Comparison of ENCODE assay signal across 18 cellular contexts in the genomic region with DNA sequence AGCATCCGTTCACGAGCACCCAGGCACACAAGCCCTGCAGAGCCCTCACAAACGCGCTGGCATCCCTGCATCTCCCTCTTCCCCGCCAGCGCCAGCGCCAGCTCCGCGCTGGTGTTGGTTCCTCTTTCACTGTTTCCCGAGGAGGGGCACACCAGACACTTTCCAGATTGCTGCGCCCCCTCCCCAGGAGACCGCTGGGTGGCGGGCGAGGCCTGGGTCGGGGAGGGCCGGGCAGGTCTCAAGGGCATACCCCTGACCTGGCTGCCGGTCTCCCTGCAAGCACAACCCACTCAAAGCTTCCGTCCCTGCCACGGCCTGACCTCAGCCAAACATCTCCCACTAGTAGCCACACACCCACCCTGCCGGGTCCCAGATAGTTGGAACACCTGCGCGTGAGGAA. TPM values are rescaled to one million over a fixed set of nuclear protein-coding genes. Genes with fewer than 3 reads are reported as not detected.
DNase-seq lines count a peak whose midpoint lies in the region; ATAC-seq and TF ChIP-seq lines count a peak whose summit lies in the region.
"Had no signal": no experiment of that assay in that cellular context is flagged by ENCODE, and none has a peak within 500 bp of the region (broad histone marks: within the 10 kb centered on the region; RNA-seq: fewer than 3 reads in every experiment).

No MANE protein-coding gene starts in this region.

- no peak for TF ChIP-seq CTCF in activated CD8-positive, alpha-beta T cell treated with anti-CD3 and anti-CD28 coated beads for 36 hours (IDR thresholded peaks at IDR 0.05)
- TF ChIP-seq CTCF in GM13977 (IDR thresholded peaks at IDR 0.05; ENCODE audit: extremely low read depth, insufficient read depth, missing control alignments): no peak

- peaks cover 6% of the 10 kb centered on the region for H3K36me3 Mint-ChIP-seq in activated CD8-positive, alpha-beta T cell treated with anti-CD3 and anti-CD28 coated beads, Interleukin-2, amount 10 ng/mL, durations not matched to agents 7 days and 5 days (ENCODE audit: low read depth)
- no peaks in the 10 kb centered on the region for H3K36me3 Mint-ChIP-seq in activated CD8-positive, alpha-beta T cell treated with anti-CD3 and anti-CD28 coated beads for 36 hours (ENCODE audit: low read depth)
- H3K36me3 Mint-ChIP-seq in activated naive CD8-positive, alpha-beta T cell treated with anti-CD3 and anti-CD28 coated beads, Interleukin-2, amount 50 U/mL, for 24 hours (ENCODE audit: low read depth): peaks cover 3% of the 10 kb centered on the region

- H3K4me1 Mint-ChIP-seq in activated CD8-positive, alpha-beta T cell treated with anti-CD3 and anti-CD28 coated beads, Interleukin-2, amount 10 ng/mL, durations not matched to agents 7 days and 5 days (ENCODE audit: low read depth): peaks cover 3% of the 10 kb centered on the region
- H3K4me1 Mint-ChIP-seq in activated CD8-positive, alpha-beta T cell treated with anti-CD3 and anti-CD28 coated beads for 36 hours (ENCODE audit: low read depth): peaks cover 7% of the 10 kb centered on the region
- H3K4me1 Mint-ChIP-seq in activated naive CD8-positive, alpha-beta T cell treated with anti-CD3 and anti-CD28 coated beads, Interleukin-2, amount 50 U/mL, for 24 hours: peaks cover 4% of the 10 kb centered on the region

- DNase-seq in activated CD8-positive, alpha-beta T cell treated with anti-CD3 and anti-CD28 coated beads, Interleukin-2, amount 10 ng/mL, durations not matched to agents 7 days and 5 days: no peak
- no peak for DNase-seq in activated CD8-positive, alpha-beta T cell treated with anti-CD3 and anti-CD28 coated beads for 36 hours
- DNase-seq in GM13977 (ENCODE audit: low spot score): peak; percentile 35
- DNase-seq in activated naive CD8-positive, alpha-beta T cell treated with anti-CD3 and anti-CD28 coated beads, Interleukin-2, amount 50 U/mL, for 24 hours: peak; percentile 6
- no peak for DNase-seq in neuronal stem cell (ENCODE audit: low spot score)
- no peak for DNase-seq in NOMO-1 treated with dmso at 0.1 percent for 144 hours (lab: John Stamatoyannopoulos, UW; ENCODE audit: unreplicated experiment)
- no peak for DNase-seq in effector memory CD4-positive, alpha-beta T cell
- DNase-seq in stimulated activated CD8-positive, alpha-beta memory T cell treated with anti-CD3 and anti-CD28 coated beads, Interleukin-4, amount 100 ng/mL, for 48 hours: no peak
- DNase-seq: body of pancreas; hippocampal formation; mammary epithelial cell; NCI-H2107; PC-3; stimulated activated CD4-positive, alpha-beta T cell treated with anti-CD3 and anti-CD28 coated beads, Interleukin-1b, Interleukin-23, amount 100 ng/mL, for 48 hours; T-helper 9 cell had no signal

- peaks cover 66 to 97% (median 81%) of the 10 kb centered on the region in 3 experiments for H3K27me3 ChIP-seq in neuronal stem cell (ENCODE audit: control insufficient read depth in 3 of 3, insufficient read depth in 3 of 3, low read depth in 1 of 3, low read length in 3 of 3)
- peaks cover 59% of the 10 kb centered on the region for H3K27me3 ChIP-seq in effector memory CD4-positive, alpha-beta T cell (replicated peaks; ENCODE audit: control insufficient read depth, insufficient read depth, low read length, poor library complexity, severe bottlenecking)

- H3K79me1 ChIP-seq in neuronal stem cell (ENCODE audit: low read depth, low read length): no peaks in the 10 kb centered on the region

- H3K27me3 Mint-ChIP-seq in activated CD8-positive, alpha-beta T cell treated with anti-CD3 and anti-CD28 coated beads, Interleukin-2, amount 10 ng/mL, durations not matched to agents 7 days and 5 days (ENCODE audit: low read depth): peaks cover 41% of the 10 kb centered on the region
- peaks cover 65% of the 10 kb centered on the region for H3K27me3 Mint-ChIP-seq in activated CD8-positive, alpha-beta T cell treated with anti-CD3 and anti-CD28 coated beads for 36 hours
- peaks cover 62% of the 10 kb centered on the region for H3K27me3 Mint-ChIP-seq in activated naive CD8-positive, alpha-beta T cell treated with anti-CD3 and anti-CD28 coated beads, Interleukin-2, amount 50 U/mL, for 24 hours

- H3K4me2 ChIP-seq in neuronal stem cell (ENCODE audit: insufficient read depth, low read length, poor library complexity, severe bottlenecking): no peak overlapping the region
- H3K4me2 ChIP-seq: BLaER1 had no signal

- H3K9ac ChIP-seq in neuronal stem cell (ENCODE audit: low read depth, low read length, poor library complexity): no peak overlapping the region
- H3K9ac ChIP-seq: BLaER1, parathyroid adenoma had no signal

- no peak overlapping the region for H2AK5ac ChIP-seq in neuronal stem cell (ENCODE audit: low read depth, low read length)

- no peak overlapping the region for H3K18ac ChIP-seq in neuronal stem cell (ENCODE audit: low read length)

- no peaks in the 10 kb centered on the region for H3K9me3 Mint-ChIP-seq in activated CD8-positive, alpha-beta T cell treated with anti-CD3 and anti-CD28 coated beads, Interleukin-2, amount 10 ng/mL, durations not matched to agents 7 days and 5 days (ENCODE audit: insufficient read depth)
- H3K9me3 Mint-ChIP-seq in activated CD8-positive, alpha-beta T cell treated with anti-CD3 and anti-CD28 coated beads for 36 hours: no peaks in the 10 kb centered on the region
- no peaks in the 10 kb centered on the region for H3K9me3 Mint-ChIP-seq in activated naive CD8-positive, alpha-beta T cell treated with anti-CD3 and anti-CD28 coated beads, Interleukin-2, amount 50 U/mL, for 24 hours

- H2AFZ ChIP-seq in neuronal stem cell (ENCODE audit: low read length): no peak overlapping the region
- H2AFZ ChIP-seq: parathyroid adenoma had no signal

- H3K4me1 ChIP-seq in neuronal stem cell (ENCODE audit: control insufficient read depth in 2 of 2, insufficient read depth in 1 of 2, low read depth in 1 of 2, low read length in 2 of 2): no peaks in the 10 kb centered on the region
- peaks cover 13% of the 10 kb centered on the region for H3K4me1 ChIP-seq in effector memory CD4-positive, alpha-beta T cell (ENCODE audit: control insufficient read depth, insufficient read depth, low read length, poor library complexity, severe bottlenecking)
- H3K4me1 ChIP-seq: BLaER1, parathyroid adenoma had no signal

- no peak for ATAC-seq in activated CD8-positive, alpha-beta T cell treated with anti-CD3 and anti-CD28 coated beads, Interleukin-2, amount 10 ng/mL, durations not matched to agents 7 days and 5 days
- ATAC-seq in activated CD8-positive, alpha-beta T cell treated with anti-CD3 and anti-CD28 coated beads for 36 hours: no peak
- ATAC-seq in activated naive CD8-positive, alpha-beta T cell treated with anti-CD3 and anti-CD28 coated beads, Interleukin-2, amount 50 U/mL, for 24 hours: no peak
- ATAC-seq: body of pancreas, PC-3 had no signal

- H2BK5ac ChIP-seq in neuronal stem cell (ENCODE audit: low read length): no peak overlapping the region

- whole genome bisulfite sequencing in neuronal stem cell (ENCODE audit: extremely low coverage in 2 of 2, insufficient read length in 2 of 2, insufficient replicate concordance in 1 of 2), 2 donors: no CpG with 5 or more reads among the region's 22 CpGs

- POLR2A ChIA-PET in activated CD8-positive, alpha-beta T cell treated with anti-CD3 and anti-CD28 coated beads, Interleukin-2, amount 10 ng/mL, durations not matched to agents 7 days and 5 days (lab: Charles Lee): no interaction called here
- POLR2A ChIA-PET in activated CD8-positive, alpha-beta T cell treated with anti-CD3 and anti-CD28 coated beads for 36 hours (lab: Charles Lee): no interaction called here

- no peak overlapping the region for H4K8ac ChIP-seq in neuronal stem cell (ENCODE audit: low read depth, low read length)

- no peak overlapping the region for H3K4ac ChIP-seq in neuronal stem cell (ENCODE audit: low read length)

- H3K27ac ChIP-seq in neuronal stem cell (replicated peaks; ENCODE audit: low read length): no peak overlapping the region
- H3K27ac ChIP-seq in effector memory CD4-positive, alpha-beta T cell (ENCODE audit: insufficient read depth, low read length, poor library complexity, severe bottlenecking): no peak overlapping the region
- H3K27ac ChIP-seq: BLaER1, body of pancreas, parathyroid adenoma had no signal

- H3K4me3 Mint-ChIP-seq in activated CD8-positive, alpha-beta T cell treated with anti-CD3 and anti-CD28 coated beads, Interleukin-2, amount 10 ng/mL, durations not matched to agents 7 days and 5 days: no peak overlapping the region
- no peak overlapping the region for H3K4me3 Mint-ChIP-seq in activated CD8-positive, alpha-beta T cell treated with anti-CD3 and anti-CD28 coated beads for 36 hours
- no peak overlapping the region for H3K4me3 Mint-ChIP-seq in activated naive CD8-positive, alpha-beta T cell treated with anti-CD3 and anti-CD28 coated beads, Interleukin-2, amount 50 U/mL, for 24 hours

- H3K14ac ChIP-seq in neuronal stem cell (ENCODE audit: low read length): no peak overlapping the region

- no peak overlapping the region for H2BK120ac ChIP-seq in neuronal stem cell (ENCODE audit: low read depth, low read length)

- H2BK15ac ChIP-seq in neuronal stem cell (ENCODE audit: low read length): no peak overlapping the region

- intact Hi-C loops in activated CD8-positive, alpha-beta T cell treated with anti-CD3 and anti-CD28 coated beads for 36 hours (cut with micrococcal nuclease): no loop called here

- H3K23ac ChIP-seq in neuronal stem cell (ENCODE audit: low read depth, low read length, poor library complexity): peak overlapping the region; percentile 68

- H3K9me3 ChIP-seq in neuronal stem cell (replicated peaks in 1 of 2; ENCODE audit: control insufficient read depth in 2 of 2, insufficient read depth in 1 of 2, low read depth in 1 of 2, low read length in 2 of 2): peaks cover 0 to 6% of the 10 kb centered on the region in 2 donors
- H3K9me3 ChIP-seq in effector memory CD4-positive, alpha-beta T cell (ENCODE audit: control insufficient read depth, low read length): no peaks in the 10 kb centered on the region
- H3K9me3 ChIP-seq: body of pancreas had no signal

- H3K27ac Mint-ChIP-seq in activated CD8-positive, alpha-beta T cell treated with anti-CD3 and anti-CD28 coated beads, Interleukin-2, amount 10 ng/mL, durations not matched to agents 7 days and 5 days: peak overlapping the region; percentile 54
- no peak overlapping the region for H3K27ac Mint-ChIP-seq in activated CD8-positive, alpha-beta T cell treated with anti-CD3 and anti-CD28 coated beads for 36 hours
- peak overlapping the region; percentile 47 for H3K27ac Mint-ChIP-seq in activated naive CD8-positive, alpha-beta T cell treated with anti-CD3 and anti-CD28 coated beads, Interleukin-2, amount 50 U/mL, for 24 hours

- H2BK12ac ChIP-seq in neuronal stem cell (ENCODE audit: low read length): no peak overlapping the region

- in situ Hi-C loops in GM13977 (cut with MboI; ENCODE audit: low pct_unique_long_range_greater_than_20kb, low sequenced_read_pairs, unreplicated experiment): no loop called here

- CTCF ChIA-PET in activated CD8-positive, alpha-beta T cell treated with anti-CD3 and anti-CD28 coated beads, Interleukin-2, amount 10 ng/mL, durations not matched to agents 7 days and 5 days (lab: Charles Lee): no interaction called here
- CTCF ChIA-PET in activated CD8-positive, alpha-beta T cell treated with anti-CD3 and anti-CD28 coated beads for 36 hours (lab: Charles Lee): interaction anchor here (1.5 kb wide), 1 partner anchor 104 kb away, joined by 4 read pairs; no protein-coding TSS in a partner anchor

- H3K4me3 ChIP-seq in neuronal stem cell (ENCODE audit: low read length in 2 of 2): peak overlapping the region in 1 of 2 donors; percentile 35
- H3K4me3 ChIP-seq in effector memory CD4-positive, alpha-beta T cell (ENCODE audit: insufficient read depth, low read depth, low read length, poor library complexity, severe bottlenecking): no peak overlapping the region
- H3K4me3 ChIP-seq: BLaER1, body of pancreas had no signal

- H3K36me3 ChIP-seq in neuronal stem cell (replicated peaks in 1 of 2; ENCODE audit: control insufficient read depth in 2 of 2, insufficient read depth in 2 of 2, low read length in 2 of 2): no peaks in the 10 kb centered on the region
- no peaks in the 10 kb centered on the region for H3K36me3 ChIP-seq in effector memory CD4-positive, alpha-beta T cell (ENCODE audit: control insufficient read depth, insufficient read depth, low read length)
- H3K36me3 ChIP-seq: BLaER1 had no signal

- H4K91ac ChIP-seq in neuronal stem cell (ENCODE audit: low read depth, low read length, poor library complexity): no peak overlapping the region

RNA-seq across cellular contexts. Expression of a gene that starts 2.2 kb away (rescaled TPM):
- total RNA-seq in activated CD8-positive, alpha-beta T cell treated with anti-CD3 and anti-CD28 coated beads, Interleukin-2, amount 10 ng/mL, durations not matched to agents 7 days and 5 days: not detected
- total RNA-seq in activated CD8-positive, alpha-beta T cell treated with anti-CD3 and anti-CD28 coated beads for 36 hours: not detected
- polyA plus RNA-seq in neuronal stem cell (2013, experiment 1 of 2): not detected
- not detected for polyA plus RNA-seq in neuronal stem cell (2013, experiment 2 of 2)
- total RNA-seq: body of pancreas, endothelial cell of umbilical vein, mammary epithelial cell, PC-3 had no signal
- polyA plus RNA-seq: endothelial cell of umbilical vein, mammary epithelial cell had no signal

Comparison
In these comparisons a context has a peak if more than half of its experiments do, and no peak if none do; other contexts are left out.
1. DNase-seq: peak in GM13977 (single experiment) and activated naive CD8-positive, alpha-beta T cell treated with anti-CD3 and anti-CD28 coated beads, Interleukin-2, amount 50 U/mL, for 24 hours (single experiment); none in activated CD8-positive, alpha-beta T cell treated with anti-CD3 and anti-CD28 coated beads, Interleukin-2, amount 10 ng/mL, durations not matched to agents 7 days and 5 days (single experiment), activated CD8-positive, alpha-beta T cell treated with anti-CD3 and anti-CD28 coated beads for 36 hours (single experiment), neuronal stem cell (single experiment), NOMO-1 treated with dmso at 0.1 percent for 144 hours (single experiment), effector memory CD4-positive, alpha-beta T cell (0 of 3) and stimulated activated CD8-positive, alpha-beta memory T cell treated with anti-CD3 and anti-CD28 coated beads, Interleukin-4, amount 100 ng/mL, for 48 hours (single experiment).